Comparison of ENCODE assay signal across 19 cellular contexts in genomic region chr12:95481888-95482287, GRCh38. TPM values are rescaled to one million over a fixed set of nuclear protein-coding genes. Genes with fewer than 3 reads are reported as not detected.
DNase-seq lines count a peak whose midpoint lies in the region; ATAC-seq, FAIRE-seq and TF ChIP-seq lines count a peak whose summit lies in the region.
"Had no signal": no experiment of that assay in that cellular context is flagged by ENCODE, and none has a peak within 500 bp of the region (broad histone marks: within the 10 kb centered on the region; RNA-seq: fewer than 3 reads in every experiment).

No MANE protein-coding gene starts in this region.

- intact Hi-C loops in CD4-positive, alpha-beta memory T cell (cut with micrococcal nuclease), result no loop called here

- peaks cover 42% of the 10 kb centered on the region for H3K4me1 ChIP-seq in CD4-positive, alpha-beta memory T cell (ENCODE audit: insufficient read depth, low read length)
- H3K4me1 ChIP-seq in thoracic aorta (ENCODE audit: control insufficient read depth in 1 of 2, low read depth in 2 of 2), result peaks cover 15 to 50% of the 10 kb centered on the region in 2 donors
- H3K4me1 ChIP-seq: Caco-2 had no signal

- no peaks in the 10 kb centered on the region for H3K27me3 Mint-ChIP-seq in activated naive CD4-positive, alpha-beta T cell treated with anti-CD3 and anti-CD28 coated beads, Interleukin-2, amount 10 ng/mL, durations not matched to agents 7 days and 5 days
- H3K27me3 Mint-ChIP-seq in CD4-positive, alpha-beta memory T cell, result no peaks in the 10 kb centered on the region

- no peak for ATAC-seq in thoracic aorta (ENCODE audit: insufficient number of reproducible peaks, low FRiP score, low read depth)
- ATAC-seq: PC-3 had no signal

- no peak overlapping the region for H3K27ac ChIP-seq in CD4-positive, alpha-beta memory T cell (ENCODE audit: low read depth, low read length)
- peak overlapping the region; percentile 3 to 13 for H3K27ac ChIP-seq in thoracic aorta

- H3K4me1 Mint-ChIP-seq in activated naive CD4-positive, alpha-beta T cell treated with anti-CD3 and anti-CD28 coated beads, Interleukin-2, amount 10 ng/mL, durations not matched to agents 7 days and 5 days, result peaks cover 48% of the 10 kb centered on the region
- peaks cover 42 to 58% (median 50%) of the 10 kb centered on the region in 4 donors for H3K4me1 Mint-ChIP-seq in CD4-positive, alpha-beta memory T cell

- no peak for FAIRE-seq in bronchial epithelial cell (lab: Jason Lieb, UNC)
- FAIRE-seq: G401.6, H54 had no signal

- H3K4me3 Mint-ChIP-seq in activated naive CD4-positive, alpha-beta T cell treated with anti-CD3 and anti-CD28 coated beads, Interleukin-2, amount 10 ng/mL, durations not matched to agents 7 days and 5 days, result no peak overlapping the region
- H3K4me3 Mint-ChIP-seq in CD4-positive, alpha-beta memory T cell, result no peak overlapping the region

- no peak for DNase-seq in activated naive CD4-positive, alpha-beta T cell treated with anti-CD3 and anti-CD28 coated beads, Interleukin-2, amount 10 ng/mL, durations not matched to agents 7 days and 5 days
- DNase-seq in activated naive CD4-positive, alpha-beta T cell (lab: John Stamatoyannopoulos, UW), result no peak
- no peak for DNase-seq in CD4-positive, alpha-beta memory T cell
- DNase-seq in bronchial epithelial cell (ENCODE audit: low read depth) (peak; percentile 33), thoracic aorta (ENCODE audit: low spot score) (no peak), NCI-H748 treated with DMSO at 0.1 percent for 48 hours (lab: John Stamatoyannopoulos, UW) (no peak), NCI-H2081 treated with DMSO at 0.1 percent for 48 hours (lab: John Stamatoyannopoulos, UW) (no peak)
- DNase-seq: C1 segment of cervical spinal cord, Caco-2, KG1, NCI-H1417, NCI-H187, NCI-H2227 treated with DMSO at 0.1 percent for 48 hours, NCI-H510A treated with DMSO at 0.1 percent for 48 hours, PC-3, RPMI8226, SHP77 treated with DMSO at 0.1 percent for 48 hours had no signal

- POLR2A ChIA-PET in CD4-positive, alpha-beta memory T cell (lab: Charles Lee; ENCODE audit: partially characterized antibody), result interaction anchor here (2.3 kb wide), 1 partner anchor 7 kb away, joined by 10 read pairs; the partner anchor contains the start of gene METAP2

- H3K9me3 ChIP-seq in CD4-positive, alpha-beta memory T cell (ENCODE audit: control insufficient read depth in 1 of 2, low read length in 2 of 2), result no peaks in the 10 kb centered on the region
- no peaks in the 10 kb centered on the region for H3K9me3 ChIP-seq in thoracic aorta
- H3K9me3 ChIP-seq: Caco-2 had no signal

- CTCF ChIA-PET in activated naive CD4-positive, alpha-beta T cell treated with anti-CD3 and anti-CD28 coated beads, Interleukin-2, amount 10 ng/mL, durations not matched to agents 7 days and 5 days (lab: Charles Lee), result no interaction called here
- CTCF ChIA-PET in CD4-positive, alpha-beta memory T cell (lab: Charles Lee; ENCODE audit: partially characterized antibody), result no interaction called here

- no peak for TF ChIP-seq CTCF in bronchial epithelial cell (IDR thresholded peaks at IDR 0.05; ENCODE audit: insufficient read depth, low read length, severe bottlenecking)
- no peak for TF ChIP-seq CTCF in thoracic aorta (IDR thresholded peaks at IDR 0.05)

- peaks cover 16% of the 10 kb centered on the region for H3K36me3 ChIP-seq in CD4-positive, alpha-beta memory T cell (ENCODE audit: insufficient read depth, low read length)
- H3K36me3 ChIP-seq in bronchial epithelial cell (ENCODE audit: control insufficient read depth, insufficient read depth, low read length) (peaks cover 7% of the 10 kb centered on the region), thoracic aorta (peaks cover 17% of the 10 kb centered on the region)

- H3K9me3 Mint-ChIP-seq in activated naive CD4-positive, alpha-beta T cell treated with anti-CD3 and anti-CD28 coated beads, Interleukin-2, amount 10 ng/mL, durations not matched to agents 7 days and 5 days, result no peaks in the 10 kb centered on the region
- no peaks in the 10 kb centered on the region for H3K9me3 Mint-ChIP-seq in CD4-positive, alpha-beta memory T cell

- H3K36me3 Mint-ChIP-seq in activated naive CD4-positive, alpha-beta T cell treated with anti-CD3 and anti-CD28 coated beads, Interleukin-2, amount 10 ng/mL, durations not matched to agents 7 days and 5 days, result peaks cover 53% of the 10 kb centered on the region
- peaks cover 36 to 64% of the 10 kb centered on the region in 2 donors for H3K36me3 Mint-ChIP-seq in CD4-positive, alpha-beta memory T cell

- H3K27me3 ChIP-seq in CD4-positive, alpha-beta memory T cell (ENCODE audit: insufficient read depth, low read length), result no peaks in the 10 kb centered on the region
- H3K27me3 ChIP-seq in bronchial epithelial cell (ENCODE audit: control insufficient read depth, insufficient read depth, low read length), result no peaks in the 10 kb centered on the region
- H3K27me3 ChIP-seq in thoracic aorta (replicated peaks; ENCODE audit: insufficient read depth), result no peaks in the 10 kb centered on the region

- no peak overlapping the region for H3K4me3 ChIP-seq in CD4-positive, alpha-beta memory T cell (ENCODE audit: low read length in 2 of 2)
- H3K4me3 ChIP-seq in bronchial epithelial cell (ENCODE audit: low read depth, low read length), result no peak overlapping the region
- H3K4me3 ChIP-seq in thoracic aorta, result no peak overlapping the region

- peak overlapping the region; percentile 66 for H3K27ac Mint-ChIP-seq in activated naive CD4-positive, alpha-beta T cell treated with anti-CD3 and anti-CD28 coated beads, Interleukin-2, amount 10 ng/mL, durations not matched to agents 7 days and 5 days
- peak overlapping the region in 5 of 7 donors; percentile 22 to 75 (median 50) for H3K27ac Mint-ChIP-seq in CD4-positive, alpha-beta memory T cell

RNA-seq across cellular contexts. Expression of gene METAP2, which starts 7.9 kb away (rescaled TPM):
- 10 to 100 TPM; 50.7 to 52.7 TPM for total RNA-seq in CD4-positive, alpha-beta memory T cell
- polyA plus RNA-seq in CD4-positive, alpha-beta memory T cell, result 10 to 100 TPM; 39.6 to 45.0 TPM
- total RNA-seq in bronchial epithelial cell (41.2 and 44.8 TPM in 2 replicates), thoracic aorta (10 to 100 TPM; 24.5 to 87.6 TPM)
